Comparison of ENCODE assay signal across 8 cellular contexts in genomic region chr10:55631071-55631654, GRCh38.
DNase-seq lines count a peak whose midpoint lies in the region; ATAC-seq and TF ChIP-seq lines count a peak whose summit lies in the region.

No MANE protein-coding gene starts in this region.

- no peak overlapping the region for H3K27ac Mint-ChIP-seq in stimulated activated effector memory CD8-positive, alpha-beta T cell treated with anti-CD3 and anti-CD28 coated beads, Interleukin-12 subunit alpha, Interleukin-12 subunit beta, amount 100 ng/mL, for 72 hours

- H3K4me3 ChIP-seq in cardiac fibroblast (replicated peaks in 1 of 2; ENCODE audit: low read depth in 2 of 2, low read length in 2 of 2) = peak overlapping the region; percentile 30 to 47

- no peak overlapping the region for H3K4me3 Mint-ChIP-seq in stimulated activated effector memory CD8-positive, alpha-beta T cell treated with anti-CD3 and anti-CD28 coated beads, Interleukin-12 subunit alpha, Interleukin-12 subunit beta, amount 100 ng/mL, for 72 hours

- peak; percentile 90 for DNase-seq in NCI-H748 (lab: John Stamatoyannopoulos, UW; ENCODE audit: unreplicated experiment)
- DNase-seq in cardiac fibroblast (ENCODE audit: low read depth in 2 of 2) = peak; percentile 18 to 23
- DNase-seq in kidney glomerular epithelial cell (lab: John Stamatoyannopoulos, UW) = peak; percentile 48
- no peak for DNase-seq in stimulated activated effector memory CD8-positive, alpha-beta T cell treated with anti-CD3 and anti-CD28 coated beads, Interleukin-12 subunit alpha, Interleukin-12 subunit beta, amount 100 ng/mL, for 72 hours (ENCODE audit: low spot score in 2 of 2)
- DNase-seq in 8988T = no peak

- ATAC-seq in GM18858 (IDR thresholded peaks at IDR 0.05; ENCODE audit: unreplicated experiment) (peak; percentile 90), HG03066 (IDR thresholded peaks at IDR 0.05; ENCODE audit: low read depth, unreplicated experiment) (peak; percentile 86)
- ATAC-seq in stimulated activated effector memory CD8-positive, alpha-beta T cell treated with anti-CD3 and anti-CD28 coated beads, Interleukin-12 subunit alpha, Interleukin-12 subunit beta, amount 100 ng/mL, for 72 hours = peak; percentile 37

- H3K9me3 Mint-ChIP-seq in stimulated activated effector memory CD8-positive, alpha-beta T cell treated with anti-CD3 and anti-CD28 coated beads, Interleukin-12 subunit alpha, Interleukin-12 subunit beta, amount 100 ng/mL, for 72 hours = peaks cover 5% of the 10 kb centered on the region

- H3K27ac ChIP-seq in 22Rv1 = peak overlapping the region; percentile 33

- TF ChIP-seq CTCF in 22Rv1 (IDR thresholded peaks at IDR 0.05) = peak; percentile 72
- TF ChIP-seq CTCF in cardiac fibroblast (IDR thresholded peaks at IDR 0.05; ENCODE audit: low read depth, low read length) = peak; percentile 36

- H3K36me3 Mint-ChIP-seq in stimulated activated effector memory CD8-positive, alpha-beta T cell treated with anti-CD3 and anti-CD28 coated beads, Interleukin-12 subunit alpha, Interleukin-12 subunit beta, amount 100 ng/mL, for 72 hours = no peaks in the 10 kb centered on the region

- no peaks in the 10 kb centered on the region for H3K4me1 Mint-ChIP-seq in stimulated activated effector memory CD8-positive, alpha-beta T cell treated with anti-CD3 and anti-CD28 coated beads, Interleukin-12 subunit alpha, Interleukin-12 subunit beta, amount 100 ng/mL, for 72 hours

Comparison
In these comparisons a context has a peak if more than half of its experiments do, and no peak if none do; other contexts are left out.
1. ATAC-seq: peak in every context shown above with its lines; median percentile 90 in GM18858; 86 in HG03066; 37 in stimulated activated effector memory CD8-positive, alpha-beta T cell treated with anti-CD3 and anti-CD28 coated beads, Interleukin-12 subunit alpha, Interleukin-12 subunit beta, amount 100 ng/mL, for 72 hours.
2. DNase-seq: peak in NCI-H748 (single experiment), cardiac fibroblast (2 of 2) and kidney glomerular epithelial cell (single experiment); none in stimulated activated effector memory CD8-positive, alpha-beta T cell treated with anti-CD3 and anti-CD28 coated beads, Interleukin-12 subunit alpha, Interleukin-12 subunit beta, amount 100 ng/mL, for 72 hours (0 of 2) and 8988T (single experiment).